1 cellular context compared by ENCODE assay signal in genomic region chr1:37479255-37480124, GRCh38.
TF ChIP-seq lines count a peak whose summit lies in the region.

No MANE protein-coding gene starts in this region.

TF ChIP-seq in K562, 482 proteins besides CTCF, POLR2A, EP300 and RAD21 (continued from another document and continues in another):
- 0 out of 4 replicates have a peak, but pooled peaks of 1 of the 2 experiments have one; percentile 15 for TF ChIP-seq MLX (CRISPR knock-in tag; conservative IDR thresholded peaks at IDR 0.05)
- no peak for TF ChIP-seq PURB (CRISPR knock-in tag; IDR thresholded peaks at IDR 0.05; ENCODE audit: low read depth)
- peak; percentile 99 for TF ChIP-seq EGR1 (conservative IDR thresholded peaks at IDR 0.05)
- no peak for TF ChIP-seq CLOCK (CRISPR knock-in tag; IDR thresholded peaks at IDR 0.05; ENCODE audit: borderline replicate concordance)
- TF ChIP-seq, protein P1, sequence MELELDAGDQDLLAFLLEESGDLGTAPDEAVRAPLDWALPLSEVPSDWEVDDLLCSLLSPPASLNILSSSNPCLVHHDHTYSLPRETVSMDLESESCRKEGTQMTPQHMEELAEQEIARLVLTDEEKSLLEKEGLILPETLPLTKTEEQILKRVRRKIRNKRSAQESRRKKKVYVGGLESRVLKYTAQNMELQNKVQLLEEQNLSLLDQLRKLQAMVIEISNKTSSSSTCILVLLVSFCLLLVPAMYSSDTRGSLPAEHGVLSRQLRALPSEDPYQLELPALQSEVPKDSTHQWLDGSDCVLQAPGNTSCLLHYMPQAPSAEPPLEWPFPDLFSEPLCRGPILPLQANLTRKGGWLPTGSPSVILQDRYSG (tag; conservative IDR thresholded peaks at IDR 0.05; ENCODE audit: low read depth), result no peak
- TF ChIP-seq TCF7 (IDR thresholded peaks at IDR 0.05; ENCODE audit: borderline replicate concordance), result no peak
- TF ChIP-seq KDM5B (IDR thresholded peaks at IDR 0.05; ENCODE audit: insufficient replicate concordance, low read depth, low read length), result peak; percentile 66
- TF ChIP-seq ZNF436 (CRISPR knock-in tag; IDR thresholded peaks at IDR 0.05), result no peak
- TF ChIP-seq MBD1 (CRISPR knock-in tag; IDR thresholded peaks at IDR 0.05), result no peak
- no peak for TF ChIP-seq ELK3 (CRISPR knock-in tag; IDR thresholded peaks at IDR 0.05)
- no peak for TF ChIP-seq ZNF277 (CRISPR knock-in tag; IDR thresholded peaks at IDR 0.05; ENCODE audit: borderline replicate concordance)
- no peak for TF ChIP-seq ARID2 (IDR thresholded peaks at IDR 0.05)
- TF ChIP-seq ZNF551 (CRISPR knock-in tag; IDR thresholded peaks at IDR 0.05), result no peak
- TF ChIP-seq, protein P2, sequence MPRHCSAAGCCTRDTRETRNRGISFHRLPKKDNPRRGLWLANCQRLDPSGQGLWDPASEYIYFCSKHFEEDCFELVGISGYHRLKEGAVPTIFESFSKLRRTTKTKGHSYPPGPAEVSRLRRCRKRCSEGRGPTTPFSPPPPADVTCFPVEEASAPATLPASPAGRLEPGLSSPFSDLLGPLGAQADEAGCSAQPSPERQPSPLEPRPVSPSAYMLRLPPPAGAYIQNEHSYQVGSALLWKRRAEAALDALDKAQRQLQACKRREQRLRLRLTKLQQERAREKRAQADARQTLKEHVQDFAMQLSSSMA (CRISPR knock-in tag; IDR thresholded peaks at IDR 0.05), result no peak
- TF ChIP-seq POLR2B (IDR thresholded peaks at IDR 0.05; ENCODE audit: low read depth, partially characterized antibody), result peak; percentile 30
- no peak for TF ChIP-seq XRCC3 (IDR thresholded peaks at IDR 0.05)
- TF ChIP-seq SOX6 (IDR thresholded peaks at IDR 0.05), result peak; percentile 46
- no peak for TF ChIP-seq ESRRA (IDR thresholded peaks at IDR 0.05; ENCODE audit: borderline replicate concordance, low read depth)
- TF ChIP-seq MAFG (tag; conservative IDR thresholded peaks at IDR 0.05), result no peak
- no peak for TF ChIP-seq POU5F1 (IDR thresholded peaks at IDR 0.05; ENCODE audit: borderline replicate concordance, low read depth, low read length, partially characterized antibody)
- no peak for TF ChIP-seq MCM2 (IDR thresholded peaks at IDR 0.05; ENCODE audit: low read depth)
- no peak for TF ChIP-seq ZNF143 (CRISPR knock-in tag; IDR thresholded peaks at IDR 0.05)
- no peak for TF ChIP-seq ARID3B (CRISPR knock-in tag; IDR thresholded peaks at IDR 0.05; ENCODE audit: borderline replicate concordance)
- TF ChIP-seq SP2 (IDR thresholded peaks at IDR 0.05; ENCODE audit: extremely low read depth, low read depth, low read length, poor library complexity, severe bottlenecking), result no peak
- TF ChIP-seq ARID1B (IDR thresholded peaks at IDR 0.05), result peak; percentile 82
- no peak for TF ChIP-seq NR3C1 (CRISPR knock-in tag; IDR thresholded peaks at IDR 0.05)
- peak in 1 of 3 experiments; percentile 71; a peak in 1 of 6 replicates for TF ChIP-seq ZBTB11 (CRISPR knock-in tag; IDR thresholded peaks at IDR 0.05)
- TF ChIP-seq SPI1 (IDR thresholded peaks at IDR 0.05; ENCODE audit: borderline replicate concordance, low read depth, low read length), result 0 out of 2 replicates have a peak, but pooled peaks have one; percentile 3
- peak; percentile 56 for TF ChIP-seq ZBTB7A (IDR thresholded peaks at IDR 0.05; ENCODE audit: borderline replicate concordance, control insufficient read depth, low read depth, low read length)
- TF ChIP-seq KLF16 (IDR thresholded peaks at IDR 0.05), result peak; percentile 99
- peak in 1 of 2 experiments; percentile 84; a peak in 2 of 4 replicates for TF ChIP-seq TRIM24 (IDR thresholded peaks at IDR 0.05)
- TF ChIP-seq MED1 (CRISPR knock-in tag; IDR thresholded peaks at IDR 0.05; ENCODE audit: borderline replicate concordance), result no peak
- no peak for TF ChIP-seq ELF1 (tag; IDR thresholded peaks at IDR 0.05)
- no peak for TF ChIP-seq PBX2 (CRISPR knock-in tag; IDR thresholded peaks at IDR 0.05; ENCODE audit: low read depth)
- no peak for TF ChIP-seq PBX2 (tag; conservative IDR thresholded peaks at IDR 0.05; ENCODE audit: low read depth)
- no peak; the same call in 1 of the 2 replicates for TF ChIP-seq TAF7 (tag; IDR thresholded peaks at IDR 0.05)
- no peak for TF ChIP-seq CHCHD3 (CRISPR knock-in tag; IDR thresholded peaks at IDR 0.05)
- no peak for TF ChIP-seq SNRNP70 (optimal IDR thresholded peaks at IDR 0.05; ENCODE audit: low read depth, low read length)
- no peak for TF ChIP-seq ZNF311 (CRISPR knock-in tag; IDR thresholded peaks at IDR 0.05)
- no peak for TF ChIP-seq ZNF695 (CRISPR knock-in tag; IDR thresholded peaks at IDR 0.05)
- TF ChIP-seq, protein P3, sequence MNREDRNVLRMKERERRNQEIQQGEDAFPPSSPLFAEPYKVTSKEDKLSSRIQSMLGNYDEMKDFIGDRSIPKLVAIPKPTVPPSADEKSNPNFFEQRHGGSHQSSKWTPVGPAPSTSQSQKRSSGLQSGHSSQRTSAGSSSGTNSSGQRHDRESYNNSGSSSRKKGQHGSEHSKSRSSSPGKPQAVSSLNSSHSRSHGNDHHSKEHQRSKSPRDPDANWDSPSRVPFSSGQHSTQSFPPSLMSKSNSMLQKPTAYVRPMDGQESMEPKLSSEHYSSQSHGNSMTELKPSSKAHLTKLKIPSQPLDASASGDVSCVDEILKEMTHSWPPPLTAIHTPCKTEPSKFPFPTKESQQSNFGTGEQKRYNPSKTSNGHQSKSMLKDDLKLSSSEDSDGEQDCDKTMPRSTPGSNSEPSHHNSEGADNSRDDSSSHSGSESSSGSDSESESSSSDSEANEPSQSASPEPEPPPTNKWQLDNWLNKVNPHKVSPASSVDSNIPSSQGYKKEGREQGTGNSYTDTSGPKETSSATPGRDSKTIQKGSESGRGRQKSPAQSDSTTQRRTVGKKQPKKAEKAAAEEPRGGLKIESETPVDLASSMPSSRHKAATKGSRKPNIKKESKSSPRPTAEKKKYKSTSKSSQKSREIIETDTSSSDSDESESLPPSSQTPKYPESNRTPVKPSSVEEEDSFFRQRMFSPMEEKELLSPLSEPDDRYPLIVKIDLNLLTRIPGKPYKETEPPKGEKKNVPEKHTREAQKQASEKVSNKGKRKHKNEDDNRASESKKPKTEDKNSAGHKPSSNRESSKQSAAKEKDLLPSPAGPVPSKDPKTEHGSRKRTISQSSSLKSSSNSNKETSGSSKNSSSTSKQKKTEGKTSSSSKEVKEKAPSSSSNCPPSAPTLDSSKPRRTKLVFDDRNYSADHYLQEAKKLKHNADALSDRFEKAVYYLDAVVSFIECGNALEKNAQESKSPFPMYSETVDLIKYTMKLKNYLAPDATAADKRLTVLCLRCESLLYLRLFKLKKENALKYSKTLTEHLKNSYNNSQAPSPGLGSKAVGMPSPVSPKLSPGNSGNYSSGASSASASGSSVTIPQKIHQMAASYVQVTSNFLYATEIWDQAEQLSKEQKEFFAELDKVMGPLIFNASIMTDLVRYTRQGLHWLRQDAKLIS (CRISPR knock-in tag; IDR thresholded peaks at IDR 0.05), result no peak
